Comparison of ENCODE assay signal across 28 cellular contexts in genomic region chr5:105563842-105564241, GRCh38.
"Had no signal": no experiment of that assay in that cellular context is flagged by ENCODE, and none has a peak within 500 bp of the region (broad histone marks: within the 10 kb centered on the region; RNA-seq: fewer than 3 reads in every experiment).

No MANE protein-coding gene starts in this region.

- H3K27me3 Mint-ChIP-seq: naive thymus-derived CD8-positive, alpha-beta T cell; natural killer cell treated with Interleukin-12 subunit alpha and Interleukin-12 subunit beta and Interleukin-15 and Interleukin-18, amount 100 ng/mL, for 72 hours; progenitor cell of endocrine pancreas; stimulated activated naive B cell treated with anti-CD40 and anti-IgM and Interleukin-4, amounts not matched to agents 10 μg/mL and 1 μg/mL and 100 μg/mL, for 72 hours; stimulated activated naive CD8-positive, alpha-beta T cell treated with anti-CD3 and anti-CD28 coated beads, Interleukin-15, Interleukin-2, amounts not matched to agents 100 ng/mL and 50 ng/mL, for 24 hours; type B pancreatic cell had no signal

- H3K36me3 ChIP-seq: ovary, right lobe of liver, sigmoid colon, stomach, thoracic aorta, thyroid gland, tibial nerve, upper lobe of right lung, uterus had no signal

- H3K36me3 Mint-ChIP-seq: naive thymus-derived CD8-positive, alpha-beta T cell; stimulated activated effector memory CD8-positive, alpha-beta T cell treated with anti-CD3 and anti-CD28 coated beads, Interleukin-12 subunit alpha, Interleukin-12 subunit beta, amount 100 ng/mL, for 72 hours; stimulated activated naive B cell treated with anti-CD40 and anti-IgM and Interleukin-4, amounts not matched to agents 10 μg/mL and 1 μg/mL and 100 μg/mL, for 72 hours; type B pancreatic cell had no signal

- H3K27me3 ChIP-seq: ovary, right lobe of liver, sigmoid colon, stomach, thyroid gland, tibial nerve, upper lobe of right lung, uterus had no signal

- H3K4me1 ChIP-seq: parathyroid adenoma, psoas muscle, right lobe of liver, sigmoid colon, stomach, thyroid gland, tibial nerve, upper lobe of right lung, uterus had no signal

- H3K27ac ChIP-seq: ovary, parathyroid adenoma, psoas muscle, right lobe of liver, sigmoid colon, stomach, thoracic aorta, thyroid gland, tibial nerve, upper lobe of right lung, uterus had no signal

- H3K9me3 ChIP-seq: ovary, psoas muscle, right lobe of liver, sigmoid colon, thoracic aorta, thyroid gland, tibial nerve, upper lobe of right lung, uterus had no signal

- DNase-seq: naive thymus-derived CD8-positive, alpha-beta T cell; nephron progenitor cell; occipital lobe; ovary; psoas muscle; right lobe of liver; sigmoid colon; small intestine; stimulated activated CD4-positive, alpha-beta T cell treated with anti-CD3 and anti-CD28 coated beads, Interleukin-15, amount 100 ng/mL, for 24 hours; stimulated activated CD4-positive, alpha-beta T cell treated with anti-CD3 and anti-CD28 coated beads, Interleukin-2, amount 100 ng/mL, for 24 hours; stimulated activated CD4-positive, alpha-beta T cell treated with anti-CD3 and anti-CD28 coated beads, Interleukin-2, amount 100 ng/mL, for 48 hours; stimulated activated CD4-positive, alpha-beta T cell treated with anti-CD3 and anti-CD28 coated beads, Interleukin-4, amount 100 ng/mL, for 24 hours; stimulated activated naive B cell treated with anti-CD40 and anti-IgM and Interleukin-4, amounts not matched to agents 10 μg/mL and 1 μg/mL and 100 μg/mL, for 72 hours; stimulated activated naive CD4-positive, alpha-beta T cell treated with Interleukin-2 at 50 U/mL for 16 hours; stomach; thyroid gland; upper lobe of right lung; uterus had no signal

- H3K9me3 Mint-ChIP-seq: nephron progenitor cell had no signal

- H3K4me1 Mint-ChIP-seq: naive thymus-derived CD8-positive, alpha-beta T cell; nephron progenitor cell; neural crest cell; stimulated activated effector memory CD8-positive, alpha-beta T cell treated with anti-CD3 and anti-CD28 coated beads, Interleukin-12 subunit alpha, Interleukin-12 subunit beta, amount 100 ng/mL, for 72 hours; stimulated activated naive B cell treated with anti-CD40 and anti-IgM and Interleukin-4, amounts not matched to agents 10 μg/mL and 1 μg/mL and 100 μg/mL, for 72 hours had no signal

- H3K79me2 ChIP-seq: parathyroid adenoma had no signal

- H2AFZ ChIP-seq: parathyroid adenoma had no signal

- H3K9ac ChIP-seq: parathyroid adenoma had no signal

- H3K4me3 ChIP-seq: ovary, psoas muscle, right lobe of liver, sigmoid colon, stomach, thoracic aorta, thyroid gland, tibial nerve, upper lobe of right lung, uterus had no signal

- H3K4me3 Mint-ChIP-seq: naive thymus-derived CD8-positive, alpha-beta T cell; natural killer cell treated with Interleukin-12 subunit alpha and Interleukin-12 subunit beta and Interleukin-15 and Interleukin-18, amount 100 ng/mL, for 72 hours; nephron progenitor cell; neural crest cell; stimulated activated effector memory CD8-positive, alpha-beta T cell treated with anti-CD3 and anti-CD28 coated beads, Interleukin-12 subunit alpha, Interleukin-12 subunit beta, amount 100 ng/mL, for 72 hours; stimulated activated naive B cell treated with anti-CD40 and anti-IgM and Interleukin-4, amounts not matched to agents 10 μg/mL and 1 μg/mL and 100 μg/mL, for 72 hours; stimulated activated naive CD8-positive, alpha-beta T cell treated with anti-CD3 and anti-CD28 coated beads, Interleukin-15, Interleukin-2, amounts not matched to agents 100 ng/mL and 50 ng/mL, for 24 hours; type B pancreatic cell had no signal

- H3K27ac Mint-ChIP-seq: naive thymus-derived CD8-positive, alpha-beta T cell; natural killer cell treated with Interleukin-12 subunit alpha and Interleukin-12 subunit beta and Interleukin-15 and Interleukin-18, amount 100 ng/mL, for 72 hours; nephron progenitor cell; progenitor cell of endocrine pancreas; stimulated activated effector memory CD8-positive, alpha-beta T cell treated with anti-CD3 and anti-CD28 coated beads, Interleukin-12 subunit alpha, Interleukin-12 subunit beta, amount 100 ng/mL, for 72 hours; stimulated activated naive B cell treated with anti-CD40 and anti-IgM and Interleukin-4, amounts not matched to agents 10 μg/mL and 1 μg/mL and 100 μg/mL, for 72 hours; stimulated activated naive CD8-positive, alpha-beta T cell treated with anti-CD3 and anti-CD28 coated beads, Interleukin-15, Interleukin-2, amounts not matched to agents 100 ng/mL and 50 ng/mL, for 24 hours; type B pancreatic cell had no signal

- ATAC-seq: naive thymus-derived CD8-positive, alpha-beta T cell; natural killer cell treated with Interleukin-12 subunit alpha and Interleukin-12 subunit beta and Interleukin-15 and Interleukin-18, amount 100 ng/mL, for 72 hours; psoas muscle; right cardiac atrium; right lobe of liver; stimulated activated effector memory CD8-positive, alpha-beta T cell treated with anti-CD3 and anti-CD28 coated beads, Interleukin-12 subunit alpha, Interleukin-12 subunit beta, amount 100 ng/mL, for 72 hours; stimulated activated naive B cell treated with anti-CD40 and anti-IgM and Interleukin-4, amounts not matched to agents 10 μg/mL and 1 μg/mL and 100 μg/mL, for 72 hours; upper lobe of right lung had no signal
